In genomic region chr22:46568102-46568809, GRCh38 we compare ENCODE assay signal across 15 cellular contexts. TPM values are rescaled to one million over a fixed set of nuclear protein-coding genes. Genes with fewer than 3 reads are reported as not detected.
A peak's percentile ranks its signal among the peaks of the same experiment; 100 is the strongest.
DNase-seq lines count a peak whose midpoint lies in the region; ATAC-seq and TF ChIP-seq lines count a peak whose summit lies in the region.
"Had no signal": no experiment of that assay in that cellular context is flagged by ENCODE, and none has a peak within 500 bp of the region (broad histone marks: within the 10 kb centered on the region; RNA-seq: fewer than 3 reads in every experiment).

No MANE protein-coding gene starts in this region.

- TF ChIP-seq EP300 in gastroesophageal sphincter (IDR thresholded peaks at IDR 0.05) = no peak

- H3K9me3 ChIP-seq in PC-9 (ENCODE audit: insufficient read depth, low read depth) (peaks cover 5% of the 10 kb centered on the region; the same call in 1 of the 2 replicates), endodermal cell (ENCODE audit: control insufficient read depth, low read length) (peaks cover 8% of the 10 kb centered on the region), gastroesophageal sphincter (peaks cover 0 to 13% (median 0%) of the 10 kb centered on the region in 3 donors)

- ATAC-seq in stimulated activated effector memory CD8-positive, alpha-beta T cell treated with anti-CD3 and anti-CD28 coated beads, Interleukin-12 subunit alpha, Interleukin-12 subunit beta, amount 100 ng/mL, for 72 hours = peak; percentile 20
- ATAC-seq in gastroesophageal sphincter = no peak
- ATAC-seq: heart left ventricle had no signal

- H3K4me3 ChIP-seq in PC-9 (no peak overlapping the region), endodermal cell (ENCODE audit: low read length) (no peak overlapping the region), gastroesophageal sphincter (no peak overlapping the region)
- H3K4me3 ChIP-seq: heart left ventricle had no signal

- no peaks in the 10 kb centered on the region for H3K27me3 Mint-ChIP-seq in activated naive CD4-positive, alpha-beta T cell treated with anti-CD3 and anti-CD28 coated beads, Interleukin-2, amount 50 U/mL, for 24 hours
- peaks cover 18% of the 10 kb centered on the region for H3K27me3 Mint-ChIP-seq in activated naive CD4-positive, alpha-beta T cell treated with anti-CD3 and anti-CD28 coated beads, Interleukin-2, amount 10 ng/mL, durations not matched to agents 7 days and 5 days
- H3K27me3 Mint-ChIP-seq in endodermal cell (ENCODE audit: insufficient read depth) = peaks cover 5% of the 10 kb centered on the region

- no peaks in the 10 kb centered on the region for H3K36me3 Mint-ChIP-seq in activated naive CD4-positive, alpha-beta T cell treated with anti-CD3 and anti-CD28 coated beads, Interleukin-2, amount 50 U/mL, for 24 hours
- H3K36me3 Mint-ChIP-seq in activated naive CD4-positive, alpha-beta T cell treated with anti-CD3 and anti-CD28 coated beads, Interleukin-2, amount 10 ng/mL, durations not matched to agents 7 days and 5 days = peaks cover 4% of the 10 kb centered on the region
- no peaks in the 10 kb centered on the region for H3K36me3 Mint-ChIP-seq in endodermal cell (ENCODE audit: low read depth)
- H3K36me3 Mint-ChIP-seq in stimulated activated effector memory CD8-positive, alpha-beta T cell treated with anti-CD3 and anti-CD28 coated beads, Interleukin-12 subunit alpha, Interleukin-12 subunit beta, amount 100 ng/mL, for 72 hours = no peaks in the 10 kb centered on the region

- no peak for TF ChIP-seq CTCF in PC-9 (conservative IDR thresholded peaks at IDR 0.05)
- peak; percentile 49 for TF ChIP-seq CTCF in endodermal cell (conservative IDR thresholded peaks at IDR 0.05)
- no peak for TF ChIP-seq CTCF in gastroesophageal sphincter (IDR thresholded peaks at IDR 0.05)

- H2AFZ ChIP-seq in PC-9 = peak overlapping the region; percentile 9; the same call in 1 of the 2 replicates
- H2AFZ ChIP-seq: parathyroid adenoma had no signal

- H4K20me1 ChIP-seq in PC-9 (ENCODE audit: insufficient read depth) = no peaks in the 10 kb centered on the region

- no peak overlapping the region for H3K4me3 Mint-ChIP-seq in activated naive CD4-positive, alpha-beta T cell treated with anti-CD3 and anti-CD28 coated beads, Interleukin-2, amount 50 U/mL, for 24 hours
- no peak overlapping the region for H3K4me3 Mint-ChIP-seq in activated naive CD4-positive, alpha-beta T cell treated with anti-CD3 and anti-CD28 coated beads, Interleukin-2, amount 10 ng/mL, durations not matched to agents 7 days and 5 days
- H3K4me3 Mint-ChIP-seq in endodermal cell = no peak overlapping the region
- H3K4me3 Mint-ChIP-seq in stimulated activated effector memory CD8-positive, alpha-beta T cell treated with anti-CD3 and anti-CD28 coated beads, Interleukin-12 subunit alpha, Interleukin-12 subunit beta, amount 100 ng/mL, for 72 hours = no peak overlapping the region

- peak overlapping the region; percentile 71 for H3K27ac Mint-ChIP-seq in activated naive CD4-positive, alpha-beta T cell treated with anti-CD3 and anti-CD28 coated beads, Interleukin-2, amount 50 U/mL, for 24 hours
- no peak overlapping the region for H3K27ac Mint-ChIP-seq in activated naive CD4-positive, alpha-beta T cell treated with anti-CD3 and anti-CD28 coated beads, Interleukin-2, amount 10 ng/mL, durations not matched to agents 7 days and 5 days
- no peak overlapping the region for H3K27ac Mint-ChIP-seq in endodermal cell
- H3K27ac Mint-ChIP-seq in stimulated activated effector memory CD8-positive, alpha-beta T cell treated with anti-CD3 and anti-CD28 coated beads, Interleukin-12 subunit alpha, Interleukin-12 subunit beta, amount 100 ng/mL, for 72 hours = peak overlapping the region; percentile 52

- no peak for DNase-seq in activated naive CD4-positive, alpha-beta T cell treated with anti-CD3 and anti-CD28 coated beads, Interleukin-2, amount 10 ng/mL, durations not matched to agents 7 days and 5 days
- DNase-seq in PC-9 (peak in 1 of 2 experiments; percentile 57), endodermal cell (no peak), COLO829 (ENCODE audit: low spot score) (no peak), NCI-H1694 treated with DMSO at 0.1 percent for 48 hours (lab: John Stamatoyannopoulos, UW) (no peak)
- DNase-seq in stimulated activated effector memory CD8-positive, alpha-beta T cell treated with anti-CD3 and anti-CD28 coated beads, Interleukin-12 subunit alpha, Interleukin-12 subunit beta, amount 100 ng/mL, for 72 hours (ENCODE audit: low spot score in 2 of 2) = no peak
- DNase-seq: GF-D8, KBM-7, NCI-H2081 treated with DMSO at 0.1 percent for 48 hours, OCI-M1, T1000 had no signal

- CTCF ChIA-PET in activated naive CD4-positive, alpha-beta T cell treated with anti-CD3 and anti-CD28 coated beads, Interleukin-2, amount 10 ng/mL, durations not matched to agents 7 days and 5 days (lab: Charles Lee) = no interaction called here
- CTCF ChIA-PET in PC-9 (lab: Charles Lee) = no interaction called here

- WGBS in endodermal cell (ENCODE audit: insufficient coverage in 1 of 2, insufficient read length in 1 of 2), 2 experiments = 67 to 72% methylated on average over 3 to 7 of the region's 7 CpGs
- 76 to 83% methylated on average over 1 to 2 of the region's 7 CpGs for WGBS in gastroesophageal sphincter (ENCODE audit: low coverage in 1 of 2), 2 donors

- BruUV-seq in PC-9 (replicated peaks; lab: Mats Ljungman, UMichigan) = no TSS peak

- H3K4me1 ChIP-seq in PC-9 (replicated peaks; ENCODE audit: insufficient read depth) (peaks cover 12% of the 10 kb centered on the region), endodermal cell (ENCODE audit: control insufficient read depth, insufficient read depth, low read length) (no peaks in the 10 kb centered on the region), gastroesophageal sphincter (peaks cover 0 to 12% (median 8%) of the 10 kb centered on the region in 3 donors)
- H3K4me1 ChIP-seq: parathyroid adenoma had no signal

- H3K36me3 ChIP-seq in PC-9 (ENCODE audit: low read depth) = no peaks in the 10 kb centered on the region
- no peaks in the 10 kb centered on the region for H3K36me3 ChIP-seq in endodermal cell (ENCODE audit: control insufficient read depth, insufficient read depth, low read length)
- no peaks in the 10 kb centered on the region for H3K36me3 ChIP-seq in gastroesophageal sphincter
- H3K36me3 ChIP-seq: heart left ventricle had no signal

- H3K27me3 ChIP-seq in PC-9 (ENCODE audit: insufficient read depth, low read depth) = no peaks in the 10 kb centered on the region
- H3K27me3 ChIP-seq in endodermal cell (ENCODE audit: control insufficient read depth, insufficient read depth, low read length, poor library complexity, severe bottlenecking) = no peaks in the 10 kb centered on the region
- H3K27me3 ChIP-seq in gastroesophageal sphincter = no peaks in the 10 kb centered on the region
- H3K27me3 ChIP-seq: heart left ventricle had no signal

- TF ChIP-seq POLR2A in gastroesophageal sphincter (IDR thresholded peaks at IDR 0.05) = no peak

- peaks cover 3% of the 10 kb centered on the region for H3K4me1 Mint-ChIP-seq in activated naive CD4-positive, alpha-beta T cell treated with anti-CD3 and anti-CD28 coated beads, Interleukin-2, amount 50 U/mL, for 24 hours
- H3K4me1 Mint-ChIP-seq in activated naive CD4-positive, alpha-beta T cell treated with anti-CD3 and anti-CD28 coated beads, Interleukin-2, amount 10 ng/mL, durations not matched to agents 7 days and 5 days = peaks cover 8% of the 10 kb centered on the region
- no peaks in the 10 kb centered on the region for H3K4me1 Mint-ChIP-seq in endodermal cell
- peaks cover 21% of the 10 kb centered on the region for H3K4me1 Mint-ChIP-seq in stimulated activated effector memory CD8-positive, alpha-beta T cell treated with anti-CD3 and anti-CD28 coated beads, Interleukin-12 subunit alpha, Interleukin-12 subunit beta, amount 100 ng/mL, for 72 hours

- H3K9me2 ChIP-seq in PC-9 (ENCODE audit: insufficient read depth) = no peaks in the 10 kb centered on the region

- no peaks in the 10 kb centered on the region for H3K79me2 ChIP-seq in PC-9 (ENCODE audit: low read depth)
- H3K79me2 ChIP-seq: parathyroid adenoma had no signal

- POLR2A ChIA-PET in PC-9 (lab: Charles Lee; ENCODE audit: unreplicated experiment) = no interaction called here

- H3K9ac ChIP-seq in endodermal cell (ENCODE audit: extremely low read depth, low read length, poor library complexity, severe bottlenecking) = no peak overlapping the region
- H3K9ac ChIP-seq: parathyroid adenoma had no signal

- H3K4me2 ChIP-seq in PC-9 = no peak overlapping the region

- H3K27ac ChIP-seq in PC-9 (no peak overlapping the region), endodermal cell (ENCODE audit: low read depth, low read length) (no peak overlapping the region), gastroesophageal sphincter (no peak overlapping the region)
- H3K27ac ChIP-seq: heart left ventricle, parathyroid adenoma had no signal

- peaks cover 4% of the 10 kb centered on the region for H3K9me3 Mint-ChIP-seq in activated naive CD4-positive, alpha-beta T cell treated with anti-CD3 and anti-CD28 coated beads, Interleukin-2, amount 50 U/mL, for 24 hours
- H3K9me3 Mint-ChIP-seq in activated naive CD4-positive, alpha-beta T cell treated with anti-CD3 and anti-CD28 coated beads, Interleukin-2, amount 10 ng/mL, durations not matched to agents 7 days and 5 days = peaks cover 30% of the 10 kb centered on the region
- H3K9me3 Mint-ChIP-seq in endodermal cell = peaks cover 15% of the 10 kb centered on the region
- peaks cover 9% of the 10 kb centered on the region for H3K9me3 Mint-ChIP-seq in stimulated activated effector memory CD8-positive, alpha-beta T cell treated with anti-CD3 and anti-CD28 coated beads, Interleukin-12 subunit alpha, Interleukin-12 subunit beta, amount 100 ng/mL, for 72 hours

- intact Hi-C loops in PC-9 (cut with micrococcal nuclease; ENCODE audit: unreplicated experiment) = loop anchor here (10.0 kb wide), 1 partner anchor 97 kb away; no protein-coding TSS in a partner anchor

- H3F3A ChIP-seq in PC-9 (ENCODE audit: insufficient read depth, low read depth) = peaks cover 17% of the 10 kb centered on the region

RNA-seq across cellular contexts. Expression of gene CELSR1, which starts 30.8 kb away (rescaled TPM):
- total RNA-seq in PC-9 (2021) = 37.6 and 55.4 TPM in 2 replicates
- total RNA-seq in endodermal cell = 10 to 100 TPM; 24.4 to 34.1 TPM
- polyA plus RNA-seq in endodermal cell (2013, experiment 1 of 2) = 27.1 TPM
- 27.1 TPM for polyA plus RNA-seq in endodermal cell (2013, experiment 2 of 2)
- 1 to 10 TPM; 1.7 to 4.8 (median 4.3) TPM for total RNA-seq in gastroesophageal sphincter

RNA-seq across cellular contexts. Expression of gene GRAMD4, which starts 51.9 kb away (rescaled TPM):
- total RNA-seq in PC-9 (2021) = 36.4 and 38.2 TPM in 2 replicates
- 10 to 100 TPM; 38.0 to 43.3 TPM for total RNA-seq in endodermal cell
- 32.1 TPM for polyA plus RNA-seq in endodermal cell (2013, experiment 1 of 2)
- polyA plus RNA-seq in endodermal cell (2013, experiment 2 of 2) = 27.6 TPM
- 10 to 100 TPM; 10.8 to 53.3 (median 33.2) TPM for total RNA-seq in gastroesophageal sphincter

Comparison
In these comparisons a context has a peak if more than half of its experiments do, and no peak if none do; other contexts are left out.
1. H3K27ac Mint-ChIP-seq: peak in activated naive CD4-positive, alpha-beta T cell treated with anti-CD3 and anti-CD28 coated beads, Interleukin-2, amount 50 U/mL, for 24 hours (single experiment) and stimulated activated effector memory CD8-positive, alpha-beta T cell treated with anti-CD3 and anti-CD28 coated beads, Interleukin-12 subunit alpha, Interleukin-12 subunit beta, amount 100 ng/mL, for 72 hours (single experiment); none in activated naive CD4-positive, alpha-beta T cell treated with anti-CD3 and anti-CD28 coated beads, Interleukin-2, amount 10 ng/mL, durations not matched to agents 7 days and 5 days (single experiment) and endodermal cell (single experiment).